ENCODE assay signal across 18 cellular contexts in genomic region chr3:110790631-110791030, GRCh38.
DNase-seq lines count a peak whose midpoint lies in the region; ATAC-seq and TF ChIP-seq lines count a peak whose summit lies in the region.
"Had no signal": no experiment of that assay in that cellular context is flagged by ENCODE, and none has a peak within 500 bp of the region (broad histone marks: within the 10 kb centered on the region; RNA-seq: fewer than 3 reads in every experiment).

No MANE protein-coding gene starts in this region.

- H3K4me3 ChIP-seq in Loucy (ENCODE audit: low read length, poor library complexity, severe bottlenecking), result no peak overlapping the region
- H3K4me3 ChIP-seq in fibroblast of lung (replicated peaks in 1 of 4; ENCODE audit: control extremely low read depth in 1 of 4, insufficient read depth in 1 of 4, low read depth in 3 of 4, low read length in 4 of 4), result no peak overlapping the region
- no peak overlapping the region for H3K4me3 ChIP-seq in smooth muscle cell
- H3K4me3 ChIP-seq: BLaER1 treated with 17β-estradiol and CSF1 and Interleukin-3, amounts not matched to agents 10 nM and 100 nM; GM12878 had no signal

- H4K20me1 ChIP-seq in Loucy (ENCODE audit: insufficient read depth, low read length, poor library complexity, severe bottlenecking) (no peaks in the 10 kb centered on the region), fibroblast of lung (ENCODE audit: control insufficient read depth, extremely low read depth, insufficient read depth, low read length) (no peaks in the 10 kb centered on the region), smooth muscle cell (ENCODE audit: low read depth) (no peaks in the 10 kb centered on the region)
- H4K20me1 ChIP-seq: BLaER1 treated with 17β-estradiol and CSF1 and Interleukin-3, amounts not matched to agents 10 nM and 100 nM had no signal

- H3K27me3 ChIP-seq in Loucy (ENCODE audit: insufficient read depth, low read length, poor library complexity, severe bottlenecking), result no peaks in the 10 kb centered on the region
- no peaks in the 10 kb centered on the region for H3K27me3 ChIP-seq in fibroblast of lung (ENCODE audit: control insufficient read depth, insufficient read depth, low read length)
- no peaks in the 10 kb centered on the region for H3K27me3 ChIP-seq in smooth muscle cell (ENCODE audit: low read depth)
- H3K27me3 ChIP-seq: BLaER1 treated with 17β-estradiol and CSF1 and Interleukin-3, amounts not matched to agents 10 nM and 100 nM had no signal

- no peak overlapping the region for H3K9ac ChIP-seq in Loucy (ENCODE audit: low read depth, low read length, poor library complexity, severe bottlenecking)
- no peak overlapping the region for H3K9ac ChIP-seq in fibroblast of lung (ENCODE audit: insufficient read depth, low read length)
- no peak overlapping the region for H3K9ac ChIP-seq in smooth muscle cell (ENCODE audit: low read depth)
- H3K9ac ChIP-seq: BLaER1 treated with 17β-estradiol and CSF1 and Interleukin-3, amounts not matched to agents 10 nM and 100 nM had no signal

- H2AFZ ChIP-seq in Loucy (ENCODE audit: low read length), result 0 out of 2 replicates have a peak overlapping the region, but pooled peaks have one; percentile 21
- peak overlapping the region; percentile 57 for H2AFZ ChIP-seq in fibroblast of lung (ENCODE audit: low read length)
- H2AFZ ChIP-seq in smooth muscle cell (ENCODE audit: low read depth), result peak overlapping the region; percentile 46

- no peak for ATAC-seq in GM19035 (IDR thresholded peaks at IDR 0.05; ENCODE audit: unreplicated experiment)
- ATAC-seq: GM12878, HepG2 had no signal

- H3K27ac ChIP-seq in fibroblast of lung (ENCODE audit: insufficient read depth, low read length), result no peak overlapping the region
- H3K27ac ChIP-seq in smooth muscle cell (ENCODE audit: low read depth), result peak overlapping the region; percentile 13
- H3K27ac ChIP-seq: BLaER1 treated with 17β-estradiol and CSF1 and Interleukin-3, amounts not matched to agents 10 nM and 100 nM had no signal

- H3K4me1 ChIP-seq in Loucy (ENCODE audit: insufficient read depth, low read length, poor library complexity, severe bottlenecking) (peaks cover 6% of the 10 kb centered on the region), fibroblast of lung (ENCODE audit: control insufficient read depth, extremely low read depth, insufficient read depth, low read length) (peaks cover 2% of the 10 kb centered on the region), smooth muscle cell (ENCODE audit: low read depth) (no peaks in the 10 kb centered on the region)
- H3K4me1 ChIP-seq: BLaER1 treated with 17β-estradiol and CSF1 and Interleukin-3, amounts not matched to agents 10 nM and 100 nM had no signal

- WGBS in smooth muscle cell (ENCODE audit: low lambda C conversion rate), result 71% methylated on average over 2 of the region's 2 CpGs

- H3K4me2 ChIP-seq in Loucy (ENCODE audit: low read depth, low read length, poor library complexity, severe bottlenecking) (no peak overlapping the region), fibroblast of lung (ENCODE audit: extremely low read depth, insufficient read depth, low read length) (no peak overlapping the region), smooth muscle cell (peak overlapping the region; percentile 6)
- H3K4me2 ChIP-seq: BLaER1 treated with 17β-estradiol and CSF1 and Interleukin-3, amounts not matched to agents 10 nM and 100 nM had no signal

- H3K9me2 ChIP-seq in Loucy (replicated peaks; ENCODE audit: low read depth, low read length), result no peaks in the 10 kb centered on the region

- no peaks in the 10 kb centered on the region for H3K9me3 ChIP-seq in Loucy (ENCODE audit: insufficient read depth, low read depth, low read length)
- no peaks in the 10 kb centered on the region for H3K9me3 ChIP-seq in fibroblast of lung (ENCODE audit: control insufficient read depth, insufficient read depth, low read depth, low read length)
- no peaks in the 10 kb centered on the region for H3K9me3 ChIP-seq in smooth muscle cell (replicated peaks; ENCODE audit: low read depth)

- TF ChIP-seq CTCF in Loucy (conservative IDR thresholded peaks at IDR 0.05; ENCODE audit: low read length) (no peak), fibroblast of lung (conservative IDR thresholded peaks at IDR 0.05 in 1 of 2, IDR thresholded peaks at IDR 0.05 in 1 of 2; ENCODE audit: low read depth in 1 of 2, low read length in 2 of 2) (no peak), smooth muscle cell (IDR thresholded peaks at IDR 0.05; ENCODE audit: borderline replicate concordance, insufficient read depth, poor library complexity, severe bottlenecking) (no peak)

- DNase-seq in COLO829 (ENCODE audit: low spot score) (peak; percentile 49), fibroblast of lung (ENCODE audit: low read depth in 2 of 2) (no peak), smooth muscle cell (lab: John Stamatoyannopoulos, UW; ENCODE audit: unreplicated experiment) (no peak)
- no peak for DNase-seq in NK-92 treated with Interleukin-12 subunit alpha and Interleukin-12 subunit beta, amount 100 ng/mL, for 24 hours (lab: John Stamatoyannopoulos, UW)
- DNase-seq in activated CD4-positive, alpha-beta T cell treated with anti-CD3 and anti-CD28 coated beads, Interleukin-2, amount 50 U/mL, for 1 hour, result no peak
- DNase-seq: 8988T; ACHN; Calu3; CD4-positive, CD25-positive, alpha-beta regulatory T cell; DMS 273 treated with DMSO at 0.1 percent for 48 hours; DMS79; GOT3; H9 had no signal

- H3F3A ChIP-seq in Loucy (ENCODE audit: low read depth) (no peaks in the 10 kb centered on the region), smooth muscle cell (ENCODE audit: low read depth) (peaks cover 6% of the 10 kb centered on the region)

- H3K36me3 ChIP-seq in Loucy (ENCODE audit: insufficient read depth, low read length), result no peaks in the 10 kb centered on the region
- H3K36me3 ChIP-seq in fibroblast of lung (ENCODE audit: control insufficient read depth, insufficient read depth, low read length), result no peaks in the 10 kb centered on the region
- H3K36me3 ChIP-seq in smooth muscle cell (ENCODE audit: low read depth), result no peaks in the 10 kb centered on the region
- H3K36me3 ChIP-seq: BLaER1 treated with 17β-estradiol and CSF1 and Interleukin-3, amounts not matched to agents 10 nM and 100 nM had no signal

- H3K79me2 ChIP-seq in Loucy (ENCODE audit: insufficient read depth, low read length), result no peaks in the 10 kb centered on the region
- no peaks in the 10 kb centered on the region for H3K79me2 ChIP-seq in fibroblast of lung (ENCODE audit: control insufficient read depth, insufficient read depth, low read length)
- H3K79me2 ChIP-seq in smooth muscle cell (ENCODE audit: low read depth), result no peaks in the 10 kb centered on the region
